ENCODE assay signal across 16 cellular contexts in genomic region chr17:81435636-81436293, GRCh38. TPM values are rescaled to one million over a fixed set of nuclear protein-coding genes. Genes with fewer than 3 reads are reported as not detected.
DNase-seq lines count a peak whose midpoint lies in the region; ATAC-seq and TF ChIP-seq lines count a peak whose summit lies in the region.
"Had no signal": no experiment of that assay in that cellular context is flagged by ENCODE, and none has a peak within 500 bp of the region (broad histone marks: within the 10 kb centered on the region; RNA-seq: fewer than 3 reads in every experiment).

No MANE protein-coding gene starts in this region.

- no peak for TF ChIP-seq CTCF in hepatocyte (IDR thresholded peaks at IDR 0.05; ENCODE audit: poor library complexity)
- TF ChIP-seq CTCF in gastrocnemius medialis (IDR thresholded peaks at IDR 0.05 in 4 of 5, conservative IDR thresholded peaks at IDR 0.05 in 1 of 5) = no peak
- no peak for TF ChIP-seq CTCF in vagina (IDR thresholded peaks at IDR 0.05)

- no peaks in the 10 kb centered on the region for H3K79me2 ChIP-seq in hepatocyte

- H3K4me3 ChIP-seq in hepatocyte (no peak overlapping the region), gastrocnemius medialis (no peak overlapping the region), vagina (no peak overlapping the region)
- H3K4me3 ChIP-seq: A549 had no signal

- no peak for TF ChIP-seq POLR2A in gastrocnemius medialis (IDR thresholded peaks at IDR 0.05)
- TF ChIP-seq POLR2A in vagina (IDR thresholded peaks at IDR 0.05) = no peak

- in situ Hi-C loops in gastrocnemius medialis (cut with MboI; ENCODE audit: low sequenced_read_pairs in 4 of 4) = no loop called here

- intact Hi-C loops in Right ventricle myocardium inferior (cut with DNase I) = no loop called here
- intact Hi-C loops in left ventricle myocardium superior (cut with micrococcal nuclease) = no loop called here
- intact Hi-C loops in gastrocnemius medialis (cut with DNase I; ENCODE audit: low total_unique reads) = no loop called here
- intact Hi-C loops in vagina (cut with DNase I) = no loop called here

- no peak overlapping the region for H2AFZ ChIP-seq in hepatocyte

- H3K4me2 ChIP-seq in hepatocyte = peak overlapping the region; percentile 63
- H3K4me2 ChIP-seq: A549 had no signal

- no peaks in the 10 kb centered on the region for H3K27me3 ChIP-seq in hepatocyte
- H3K27me3 ChIP-seq in gastrocnemius medialis = no peaks in the 10 kb centered on the region
- H3K27me3 ChIP-seq in vagina = no peaks in the 10 kb centered on the region

- H3K9me2 ChIP-seq in hepatocyte (replicated peaks; ENCODE audit: insufficient read depth) = no peaks in the 10 kb centered on the region

- WGBS in hepatocyte (ENCODE audit: low lambda C conversion rate, missing lambda C conversion rate) = 71% methylated on average over 7 of the region's 10 CpGs

- H3K36me3 ChIP-seq in hepatocyte (replicated peaks; ENCODE audit: insufficient read depth, low read depth) (no peaks in the 10 kb centered on the region), gastrocnemius medialis (no peaks in the 10 kb centered on the region), vagina (no peaks in the 10 kb centered on the region)
- H3K36me3 ChIP-seq: WERI-Rb-1 had no signal

- no peaks in the 10 kb centered on the region for H3K9me3 ChIP-seq in hepatocyte (ENCODE audit: low read depth)
- H3K9me3 ChIP-seq in gastrocnemius medialis = no peaks in the 10 kb centered on the region
- H3K9me3 ChIP-seq in vagina = no peaks in the 10 kb centered on the region
- H3K9me3 ChIP-seq: A549 had no signal

- H3K27ac ChIP-seq in hepatocyte (peak overlapping the region; percentile 86), gastrocnemius medialis (peak overlapping the region; percentile 60 to 78 (median 76)), vagina (peak overlapping the region; percentile 67)
- H3K27ac ChIP-seq: WERI-Rb-1 had no signal

- DNase-seq in Right ventricle myocardium inferior (ENCODE audit: missing footprints) = no peak
- DNase-seq in left ventricle myocardium superior = no peak
- DNase-seq in hepatocyte (ENCODE audit: low spot score) = no peak
- DNase-seq in gastrocnemius medialis = no peak
- DNase-seq in vagina (ENCODE audit: extremely low spot score in 2 of 2) = no peak
- DNase-seq in ecto neural progenitor cell (ENCODE audit: low spot score) = no peak
- DNase-seq: activated CD8-positive, alpha-beta memory T cell treated with anti-CD3 and anti-CD28 coated beads for 24 hours; amniotic stem cell; CD4-positive, alpha-beta T cell; NCI-H2081; NCI-H526 treated with DMSO at 0.1 percent for 48 hours; WERI-Rb-1 had no signal

- H4K20me1 ChIP-seq in hepatocyte (ENCODE audit: insufficient read depth, poor library complexity, severe bottlenecking) = no peaks in the 10 kb centered on the region

- ATAC-seq in Right ventricle myocardium inferior (peak; percentile 2), left ventricle myocardium superior (no peak), gastrocnemius medialis (no peak), HG02610 (IDR thresholded peaks at IDR 0.05; ENCODE audit: unreplicated experiment) (no peak), HG02981 (IDR thresholded peaks at IDR 0.05; ENCODE audit: unreplicated experiment) (no peak)
- ATAC-seq: activated T-helper 17 cell treated with anti-CD3 and anti-CD28 coated beads, Interleukin-2, amount 50 U/mL, for 72 hours had no signal

- H3K4me1 ChIP-seq in hepatocyte (ENCODE audit: insufficient read depth) (peaks cover 39% of the 10 kb centered on the region), gastrocnemius medialis (peaks cover 7 to 20% of the 10 kb centered on the region in 2 donors), vagina (peaks cover 33% of the 10 kb centered on the region)

RNA-seq across cellular contexts. Expression of gene BAHCC1, which starts 40.5 kb away (rescaled TPM):
- total RNA-seq in Right ventricle myocardium inferior = 9.9 TPM
- 8.6 TPM for total RNA-seq in left ventricle myocardium superior
- total RNA-seq in hepatocyte = 6.6 and 8.6 TPM in 2 replicates
- 6.4 and 7.9 TPM in 2 replicates for polyA plus RNA-seq in hepatocyte
- 1 to 10 TPM; 2.5 to 8.4 (median 5.8) TPM for total RNA-seq in gastrocnemius medialis
- 9.1 TPM for total RNA-seq in vagina
